Comparison of ENCODE assay signal across 20 cellular contexts in the genomic region with DNA sequence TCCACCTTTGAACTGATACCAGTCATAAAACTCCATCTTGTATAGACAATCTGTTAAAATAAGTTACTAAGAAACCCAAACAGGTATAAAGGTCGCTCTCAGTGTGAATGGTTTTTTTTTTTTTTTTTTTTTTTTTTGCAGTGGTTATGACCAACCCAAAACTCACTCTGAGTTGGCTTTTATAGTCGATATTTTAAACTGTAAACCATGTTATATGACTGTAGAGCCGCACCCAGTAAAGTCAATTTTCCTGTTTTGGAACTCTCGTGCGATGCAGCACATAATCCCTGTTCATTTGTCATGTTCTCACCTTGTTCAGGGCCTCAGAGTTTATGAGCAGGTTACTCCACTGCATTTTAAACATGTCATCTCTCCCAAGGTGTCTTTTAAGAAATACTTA.
DNase-seq lines count a peak whose midpoint lies in the region; ATAC-seq and TF ChIP-seq lines count a peak whose summit lies in the region.
"Had no signal": no experiment of that assay in that cellular context is flagged by ENCODE, and none has a peak within 500 bp of the region (broad histone marks: within the 10 kb centered on the region; RNA-seq: fewer than 3 reads in every experiment).

No MANE protein-coding gene starts in this region.

- DNase-seq in Caco-2 (peak; percentile 74 to 86), NCI-H748 (lab: John Stamatoyannopoulos, UW; ENCODE audit: unreplicated experiment) (peak; percentile 43), epithelial cell of prostate (ENCODE audit: low read depth, low spot score) (peak; percentile 92), glomerular visceral epithelial cell (ENCODE audit: extremely low spot score) (no peak)
- no peak for DNase-seq in activated CD4-positive, alpha-beta T cell treated with anti-CD3 and anti-CD28 coated beads for 4 hours
- no peak for DNase-seq in activated CD8-positive, alpha-beta memory T cell treated with anti-CD3 and anti-CD28 coated beads for 24 hours
- DNase-seq: activated B cell treated with CpG ODN at 0.5 μM for 24 hours; activated CD4-positive, alpha-beta memory T cell treated with anti-CD3 and anti-CD28 coated beads, Interleukin-2, amount 10 ng/mL, durations not matched to agents 7 days and 5 days; activated gamma-delta T cell treated with Interleukin-2 at 50 U/mL for 16 hours; BE2C; heart right ventricle; NCI-H1417; NCI-H2107; NK-92 treated with Interleukin-12 subunit alpha and Interleukin-12 subunit beta, amount 100 ng/mL, for 24 hours; T1000 had no signal

- peaks cover 5% of the 10 kb centered on the region for H3K36me3 Mint-ChIP-seq in Caco-2 (ENCODE audit: insufficient read depth, unreplicated experiment)
- H3K36me3 Mint-ChIP-seq: IgD-negative memory B cell had no signal

- H3K4me3 ChIP-seq in Caco-2 (ENCODE audit: low read depth, low read length) (no peak overlapping the region), mucosa of rectum (ENCODE audit: low read length in 2 of 2) (no peak overlapping the region)
- H3K4me3 ChIP-seq: GM23338, heart right ventricle had no signal

- peaks cover 54% of the 10 kb centered on the region for H3K4me1 Mint-ChIP-seq in Caco-2 (ENCODE audit: low read depth, unreplicated experiment)
- H3K4me1 Mint-ChIP-seq: activated CD4-positive, alpha-beta memory T cell treated with anti-CD3 and anti-CD28 coated beads, Interleukin-2, amount 10 ng/mL, durations not matched to agents 7 days and 5 days had no signal

- no peak for TF ChIP-seq CTCF in Caco-2 (IDR thresholded peaks at IDR 0.05; ENCODE audit: insufficient read depth in 1 of 2, low read depth in 1 of 2, low read length in 1 of 2, severe bottlenecking in 1 of 2, unreplicated experiment in 1 of 2)

- BruUV-seq in Caco-2 (replicated peaks; lab: Mats Ljungman, UMichigan) = no TSS peak

- peak overlapping the region; percentile 31 for H3K4me3 Mint-ChIP-seq in Caco-2 (ENCODE audit: unreplicated experiment)
- H3K4me3 Mint-ChIP-seq: activated B cell treated with CpG ODN at 0.5 μM for 24 hours; activated CD4-positive, alpha-beta memory T cell treated with anti-CD3 and anti-CD28 coated beads, Interleukin-2, amount 10 ng/mL, durations not matched to agents 7 days and 5 days; GM23338; IgD-negative memory B cell had no signal

- peak overlapping the region in 1 of 2 donors; percentile 28 for H3K9ac ChIP-seq in mucosa of rectum (ENCODE audit: low read depth in 1 of 2, low read length in 2 of 2)

- H3K27me3 ChIP-seq in Caco-2 (replicated peaks; ENCODE audit: control insufficient read depth, insufficient read depth, low read length) (no peaks in the 10 kb centered on the region), mucosa of rectum (ENCODE audit: control insufficient read depth in 2 of 2, insufficient read depth in 2 of 2, low read length in 2 of 2) (no peaks in the 10 kb centered on the region)
- H3K27me3 ChIP-seq: BE2C, heart right ventricle had no signal

- H3K36me3 ChIP-seq in Caco-2 (ENCODE audit: control insufficient read depth, insufficient read depth, low read length) = no peaks in the 10 kb centered on the region
- no peaks in the 10 kb centered on the region for H3K36me3 ChIP-seq in mucosa of rectum (ENCODE audit: control insufficient read depth in 2 of 2, insufficient read depth in 2 of 2, low read length in 2 of 2)
- H3K36me3 ChIP-seq: BE2C, heart right ventricle had no signal

- CTCF ChIA-PET in Caco-2 (lab: Charles Lee) = interaction anchor here (0.6 to 0.7 kb wide), 3 partner anchors 28 to 307 kb away, joined by 3 to 9 read pairs (median 4); no protein-coding TSS in a partner anchor

- H3K27ac ChIP-seq in epithelial cell of prostate (peak overlapping the region; percentile 98), mucosa of rectum (ENCODE audit: low read depth in 2 of 2, low read length in 2 of 2) (peak overlapping the region; percentile 87 to 88)
- H3K27ac ChIP-seq: heart right ventricle had no signal

- peaks cover 15% of the 10 kb centered on the region for H3K9me3 Mint-ChIP-seq in Caco-2 (ENCODE audit: unreplicated experiment)
- H3K9me3 Mint-ChIP-seq: activated B cell treated with CpG ODN at 0.5 μM for 24 hours; activated CD4-positive, alpha-beta memory T cell treated with anti-CD3 and anti-CD28 coated beads, Interleukin-2, amount 10 ng/mL, durations not matched to agents 7 days and 5 days; GM23338 had no signal

- H3K27me3 Mint-ChIP-seq in Caco-2 (ENCODE audit: insufficient read depth, unreplicated experiment) = no peaks in the 10 kb centered on the region
- H3K27me3 Mint-ChIP-seq: activated CD4-positive, alpha-beta memory T cell treated with anti-CD3 and anti-CD28 coated beads, Interleukin-2, amount 10 ng/mL, durations not matched to agents 7 days and 5 days had no signal

- H3K4me1 ChIP-seq in Caco-2 (peaks cover 89% of the 10 kb centered on the region), mucosa of rectum (ENCODE audit: control insufficient read depth in 2 of 2, insufficient read depth in 2 of 2, low read length in 2 of 2) (peaks cover 36 to 55% of the 10 kb centered on the region in 2 donors)
- H3K4me1 ChIP-seq: BE2C had no signal

- POLR2A ChIA-PET in Caco-2 (lab: Charles Lee) = interaction anchor here (1.0 kb wide), 1 partner anchor 81 kb away, joined by 3 read pairs; no protein-coding TSS in a partner anchor

- H3K9me3 ChIP-seq in Caco-2 (no peaks in the 10 kb centered on the region), mucosa of rectum (ENCODE audit: control insufficient read depth in 2 of 2, low read length in 2 of 2) (no peaks in the 10 kb centered on the region)
- H3K9me3 ChIP-seq: BE2C, heart right ventricle had no signal

- ATAC-seq in GM18907 (IDR thresholded peaks at IDR 0.05; ENCODE audit: unreplicated experiment) = no peak
- ATAC-seq: sciatic nerve had no signal

- intact Hi-C loops in Caco-2 (cut with micrococcal nuclease; ENCODE audit: unreplicated experiment) = loop anchor here (1.0 to 2.0 kb wide), 7 partner anchors 32 to 246 kb away; no protein-coding TSS in a partner anchor

- H3K27ac Mint-ChIP-seq in Caco-2 (ENCODE audit: unreplicated experiment) = peak overlapping the region; percentile 97
- H3K27ac Mint-ChIP-seq: activated B cell treated with CpG ODN at 0.5 μM for 24 hours; activated CD4-positive, alpha-beta memory T cell treated with anti-CD3 and anti-CD28 coated beads, Interleukin-2, amount 10 ng/mL, durations not matched to agents 7 days and 5 days; GM23338; IgD-negative memory B cell had no signal

Comparison
In these comparisons a context has a peak if more than half of its experiments do, and no peak if none do; other contexts are left out.
1. DNase-seq: peak in Caco-2 (2 of 2), NCI-H748 (single experiment) and epithelial cell of prostate (single experiment); none in activated CD4-positive, alpha-beta T cell treated with anti-CD3 and anti-CD28 coated beads for 4 hours (0 of 2), glomerular visceral epithelial cell (single experiment) and activated CD8-positive, alpha-beta memory T cell treated with anti-CD3 and anti-CD28 coated beads for 24 hours (single experiment).